30 cellular contexts compared by ENCODE assay signal in genomic region chr12:130929363-130929762, GRCh38. TPM values are rescaled to one million over a fixed set of nuclear protein-coding genes. Genes with fewer than 3 reads are reported as not detected.
"Had no signal": no experiment of that assay in that cellular context is flagged by ENCODE, and none has a peak within 500 bp of the region (broad histone marks: within the 10 kb centered on the region; RNA-seq: fewer than 3 reads in every experiment).

No MANE protein-coding gene starts in this region.

- H3K9me3 ChIP-seq: neutrophil, ovary, psoas muscle, right lobe of liver, sigmoid colon, stomach, thoracic aorta, thyroid gland, tibial nerve, upper lobe of right lung, uterus had no signal

- H3K4me3 Mint-ChIP-seq: naive thymus-derived CD8-positive, alpha-beta T cell; natural killer cell treated with Interleukin-12 subunit alpha and Interleukin-12 subunit beta and Interleukin-15 and Interleukin-18, amount 100 ng/mL, for 72 hours; nephron progenitor cell; neural crest cell; stimulated activated effector memory CD8-positive, alpha-beta T cell treated with anti-CD3 and anti-CD28 coated beads, Interleukin-12 subunit alpha, Interleukin-12 subunit beta, amount 100 ng/mL, for 72 hours; stimulated activated naive B cell treated with anti-CD40 and anti-IgM and Interleukin-4, amounts not matched to agents 10 μg/mL and 1 μg/mL and 100 μg/mL, for 72 hours; stimulated activated naive CD8-positive, alpha-beta T cell treated with anti-CD3 and anti-CD28 coated beads, Interleukin-15, Interleukin-2, amounts not matched to agents 100 ng/mL and 50 ng/mL, for 24 hours had no signal

- H3K27ac Mint-ChIP-seq: naive thymus-derived CD8-positive, alpha-beta T cell; natural killer cell treated with Interleukin-12 subunit alpha and Interleukin-12 subunit beta and Interleukin-15 and Interleukin-18, amount 100 ng/mL, for 72 hours; nephron progenitor cell; progenitor cell of endocrine pancreas; stimulated activated effector memory CD8-positive, alpha-beta T cell treated with anti-CD3 and anti-CD28 coated beads, Interleukin-12 subunit alpha, Interleukin-12 subunit beta, amount 100 ng/mL, for 72 hours; stimulated activated naive B cell treated with anti-CD40 and anti-IgM and Interleukin-4, amounts not matched to agents 10 μg/mL and 1 μg/mL and 100 μg/mL, for 72 hours; stimulated activated naive CD8-positive, alpha-beta T cell treated with anti-CD3 and anti-CD28 coated beads, Interleukin-15, Interleukin-2, amounts not matched to agents 100 ng/mL and 50 ng/mL, for 24 hours had no signal

- H3K4me1 ChIP-seq: parathyroid adenoma, psoas muscle, right lobe of liver, stomach, thyroid gland had no signal

- H3K9me3 Mint-ChIP-seq: naive thymus-derived CD8-positive, alpha-beta T cell; natural killer cell treated with Interleukin-12 subunit alpha and Interleukin-12 subunit beta and Interleukin-15 and Interleukin-18, amount 100 ng/mL, for 72 hours; nephron progenitor cell; neural crest cell; stimulated activated effector memory CD8-positive, alpha-beta T cell treated with anti-CD3 and anti-CD28 coated beads, Interleukin-12 subunit alpha, Interleukin-12 subunit beta, amount 100 ng/mL, for 72 hours; stimulated activated naive B cell treated with anti-CD40 and anti-IgM and Interleukin-4, amounts not matched to agents 10 μg/mL and 1 μg/mL and 100 μg/mL, for 72 hours; stimulated activated naive CD8-positive, alpha-beta T cell treated with anti-CD3 and anti-CD28 coated beads, Interleukin-15, Interleukin-2, amounts not matched to agents 100 ng/mL and 50 ng/mL, for 24 hours had no signal

- H3K36me3 ChIP-seq: neutrophil, ovary, right lobe of liver, sigmoid colon, stomach, thoracic aorta, thyroid gland, tibial nerve, upper lobe of right lung, uterus had no signal

- ATAC-seq: naive thymus-derived CD8-positive, alpha-beta T cell; natural killer cell treated with Interleukin-12 subunit alpha and Interleukin-12 subunit beta and Interleukin-15 and Interleukin-18, amount 100 ng/mL, for 72 hours; psoas muscle; right cardiac atrium; right lobe of liver; stimulated activated effector memory CD8-positive, alpha-beta T cell treated with anti-CD3 and anti-CD28 coated beads, Interleukin-12 subunit alpha, Interleukin-12 subunit beta, amount 100 ng/mL, for 72 hours; stimulated activated naive B cell treated with anti-CD40 and anti-IgM and Interleukin-4, amounts not matched to agents 10 μg/mL and 1 μg/mL and 100 μg/mL, for 72 hours; upper lobe of right lung had no signal

- DNase-seq: naive thymus-derived CD8-positive, alpha-beta T cell; nephron progenitor cell; nucleus accumbens; ovary; posterior cingulate gyrus; psoas muscle; right cardiac atrium; right lobe of liver; sigmoid colon; small intestine; stimulated activated CD4-positive, alpha-beta T cell treated with anti-CD3 and anti-CD28 coated beads, Interleukin-15, amount 100 ng/mL, for 24 hours; stimulated activated CD4-positive, alpha-beta T cell treated with anti-CD3 and anti-CD28 coated beads, Interleukin-2, amount 100 ng/mL, for 24 hours; stimulated activated CD4-positive, alpha-beta T cell treated with anti-CD3 and anti-CD28 coated beads, Interleukin-2, amount 100 ng/mL, for 48 hours; stimulated activated CD4-positive, alpha-beta T cell treated with anti-CD3 and anti-CD28 coated beads, Interleukin-4, amount 100 ng/mL, for 24 hours; stimulated activated naive B cell treated with anti-CD40 and anti-IgM and Interleukin-4, amounts not matched to agents 10 μg/mL and 1 μg/mL and 100 μg/mL, for 72 hours; stimulated activated naive CD4-positive, alpha-beta T cell treated with Interleukin-2 at 50 U/mL for 16 hours; stomach; thyroid gland; trophoblast cell; upper lobe of right lung; uterus had no signal

- H3K4me1 Mint-ChIP-seq: stimulated activated effector memory CD8-positive, alpha-beta T cell treated with anti-CD3 and anti-CD28 coated beads, Interleukin-12 subunit alpha, Interleukin-12 subunit beta, amount 100 ng/mL, for 72 hours; stimulated activated naive B cell treated with anti-CD40 and anti-IgM and Interleukin-4, amounts not matched to agents 10 μg/mL and 1 μg/mL and 100 μg/mL, for 72 hours had no signal

- H3K4me3 ChIP-seq: ovary, psoas muscle, right lobe of liver, sigmoid colon, stomach, thoracic aorta, thyroid gland, tibial nerve, upper lobe of right lung, uterus had no signal

- H2AFZ ChIP-seq: parathyroid adenoma had no signal

- H3K27ac ChIP-seq: neutrophil, ovary, parathyroid adenoma, psoas muscle, right lobe of liver, sigmoid colon, stomach, thoracic aorta, thyroid gland, tibial nerve, upper lobe of right lung, uterus had no signal

- H3K27me3 ChIP-seq: ovary, right lobe of liver, thyroid gland, upper lobe of right lung, uterus had no signal

- H3K9ac ChIP-seq: parathyroid adenoma had no signal

- H3K36me3 Mint-ChIP-seq: naive thymus-derived CD8-positive, alpha-beta T cell; natural killer cell treated with Interleukin-12 subunit alpha and Interleukin-12 subunit beta and Interleukin-15 and Interleukin-18, amount 100 ng/mL, for 72 hours; stimulated activated effector memory CD8-positive, alpha-beta T cell treated with anti-CD3 and anti-CD28 coated beads, Interleukin-12 subunit alpha, Interleukin-12 subunit beta, amount 100 ng/mL, for 72 hours; stimulated activated naive B cell treated with anti-CD40 and anti-IgM and Interleukin-4, amounts not matched to agents 10 μg/mL and 1 μg/mL and 100 μg/mL, for 72 hours had no signal

- H3K79me2 ChIP-seq: parathyroid adenoma had no signal

RNA-seq across cellular contexts. Expression of gene ADGRD1, which starts 24.3 kb away (rescaled TPM):
- total RNA-seq: natural killer cell treated with Interleukin-12 subunit alpha and Interleukin-12 subunit beta and Interleukin-15 and Interleukin-18, amount 100 ng/mL, for 72 hours had no signal
